Comparison of ENCODE assay signal across 12 cellular contexts in genomic region chr18:74346206-74346605, GRCh38. TPM values are rescaled to one million over a fixed set of nuclear protein-coding genes. Genes with fewer than 3 reads are reported as not detected.
"Had no signal": no experiment of that assay in that cellular context is flagged by ENCODE, and none has a peak within 500 bp of the region (broad histone marks: within the 10 kb centered on the region; RNA-seq: fewer than 3 reads in every experiment).

No MANE protein-coding gene starts in this region.

- H3K36me3 ChIP-seq: HAP-1 had no signal

- ATAC-seq: GM23338, HCT116 had no signal

- H3K27ac ChIP-seq: GM23248 had no signal

- DNase-seq: GM23248, GOT3, H7, H9, HCEC 1CT, HFFc6 had no signal

- H3K9ac ChIP-seq: GM23248 had no signal

- H3K9me3 ChIP-seq: HAP-1 had no signal

- FAIRE-seq: H1, H54 had no signal

- H2AFZ ChIP-seq: GM23248 had no signal

- H3K4me3 ChIP-seq: GM23248, GM23338, HAP-1 had no signal

- H3K4me2 ChIP-seq: GM23338 had no signal

- H3K4me1 ChIP-seq: HAP-1 had no signal

RNA-seq across cellular contexts. Expression of gene C18orf63, which starts 30.6 kb away (rescaled TPM):
- total RNA-seq: GM23248, GM23338, H1, H4, H7, H9, HFFc6 had no signal
- polyA plus RNA-seq: GM23248, GM23338, H1 had no signal
